1 cellular context compared by ENCODE assay signal in the genomic region with DNA sequence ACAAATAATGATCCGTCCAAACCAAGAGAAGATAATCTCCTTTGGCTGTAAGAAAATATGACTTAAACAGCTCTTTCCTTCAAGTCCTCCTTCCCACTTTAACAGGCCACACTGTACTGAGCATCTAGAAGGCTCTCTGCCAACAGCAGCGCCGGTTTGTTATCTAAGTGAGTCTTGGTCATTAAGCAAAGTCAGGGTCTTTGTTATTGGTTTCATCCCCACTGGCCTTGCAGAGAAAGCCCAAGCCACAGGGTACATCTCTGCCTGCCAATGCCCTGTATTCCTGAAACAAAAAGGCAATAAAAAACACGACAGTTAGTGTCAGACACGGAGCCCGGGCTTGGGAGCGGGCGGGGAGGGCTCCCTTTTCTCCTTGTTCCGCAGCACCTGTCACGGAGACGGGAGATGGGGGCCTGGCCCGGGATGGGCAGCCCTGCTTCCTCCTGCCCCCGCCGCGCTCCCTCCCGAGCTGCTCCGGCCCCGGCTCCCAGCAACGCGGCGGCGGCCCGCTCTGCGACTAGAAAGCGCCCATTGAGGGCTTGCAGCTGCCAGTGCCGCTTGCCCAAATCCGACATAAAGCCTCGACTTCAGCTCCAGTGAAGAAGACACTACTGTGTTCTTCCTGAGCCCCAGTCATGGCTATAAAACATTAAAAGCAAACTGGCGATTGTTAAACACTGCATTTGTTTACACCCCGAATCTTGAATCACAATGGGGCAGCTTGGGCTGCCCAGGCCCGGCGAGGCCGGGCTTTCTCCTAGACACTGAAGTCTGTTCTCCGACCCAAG.
TF ChIP-seq lines count a peak whose summit lies in the region.

No MANE protein-coding gene starts in this region.

TF ChIP-seq in SK-N-SH treated with all-trans-retinoic acid at 6 μM for 48 hours, 23 proteins besides CTCF, POLR2A, EP300 and RAD21 (continued from another document):
- TF ChIP-seq, protein P1, sequence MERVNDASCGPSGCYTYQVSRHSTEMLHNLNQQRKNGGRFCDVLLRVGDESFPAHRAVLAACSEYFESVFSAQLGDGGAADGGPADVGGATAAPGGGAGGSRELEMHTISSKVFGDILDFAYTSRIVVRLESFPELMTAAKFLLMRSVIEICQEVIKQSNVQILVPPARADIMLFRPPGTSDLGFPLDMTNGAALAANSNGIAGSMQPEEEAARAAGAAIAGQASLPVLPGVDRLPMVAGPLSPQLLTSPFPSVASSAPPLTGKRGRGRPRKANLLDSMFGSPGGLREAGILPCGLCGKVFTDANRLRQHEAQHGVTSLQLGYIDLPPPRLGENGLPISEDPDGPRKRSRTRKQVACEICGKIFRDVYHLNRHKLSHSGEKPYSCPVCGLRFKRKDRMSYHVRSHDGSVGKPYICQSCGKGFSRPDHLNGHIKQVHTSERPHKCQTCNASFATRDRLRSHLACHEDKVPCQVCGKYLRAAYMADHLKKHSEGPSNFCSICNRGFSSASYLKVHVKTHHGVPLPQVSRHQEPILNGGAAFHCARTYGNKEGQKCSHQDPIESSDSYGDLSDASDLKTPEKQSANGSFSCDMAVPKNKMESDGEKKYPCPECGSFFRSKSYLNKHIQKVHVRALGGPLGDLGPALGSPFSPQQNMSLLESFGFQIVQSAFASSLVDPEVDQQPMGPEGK (CRISPR knock-in tag; IDR thresholded peaks at IDR 0.05; ENCODE audit: borderline replicate concordance) = no peak
- TF ChIP-seq OSR1 (CRISPR knock-in tag; IDR thresholded peaks at IDR 0.05) (no peak), SNAI2 (CRISPR knock-in tag; IDR thresholded peaks at IDR 0.05) (no peak), PPARA (CRISPR knock-in tag; IDR thresholded peaks at IDR 0.05; ENCODE audit: borderline replicate concordance) (no peak), ISL1 (CRISPR knock-in tag; IDR thresholded peaks at IDR 0.05) (no peak), ZNF8 (CRISPR knock-in tag; IDR thresholded peaks at IDR 0.05) (no peak), TCF4 (CRISPR knock-in tag; IDR thresholded peaks at IDR 0.05; ENCODE audit: borderline replicate concordance) (no peak), ZFP3 (CRISPR knock-in tag; IDR thresholded peaks at IDR 0.05) (no peak), ZFP30 (CRISPR knock-in tag; IDR thresholded peaks at IDR 0.05) (no peak)
- TF ChIP-seq, protein P2, sequence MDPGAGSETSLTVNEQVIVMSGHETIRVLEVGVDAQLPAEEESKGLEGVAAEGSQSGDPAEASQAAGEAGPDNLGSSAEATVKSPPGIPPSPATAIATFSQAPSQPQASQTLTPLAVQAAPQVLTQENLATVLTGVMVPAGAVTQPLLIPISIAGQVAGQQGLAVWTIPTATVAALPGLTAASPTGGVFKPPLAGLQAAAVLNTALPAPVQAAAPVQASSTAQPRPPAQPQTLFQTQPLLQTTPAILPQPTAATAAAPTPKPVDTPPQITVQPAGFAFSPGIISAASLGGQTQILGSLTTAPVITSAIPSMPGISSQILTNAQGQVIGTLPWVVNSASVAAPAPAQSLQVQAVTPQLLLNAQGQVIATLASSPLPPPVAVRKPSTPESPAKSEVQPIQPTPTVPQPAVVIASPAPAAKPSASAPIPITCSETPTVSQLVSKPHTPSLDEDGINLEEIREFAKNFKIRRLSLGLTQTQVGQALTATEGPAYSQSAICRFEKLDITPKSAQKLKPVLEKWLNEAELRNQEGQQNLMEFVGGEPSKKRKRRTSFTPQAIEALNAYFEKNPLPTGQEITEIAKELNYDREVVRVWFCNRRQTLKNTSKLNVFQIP (CRISPR knock-in tag; IDR thresholded peaks at IDR 0.05; ENCODE audit: borderline replicate concordance, low read depth) = no peak
